Comparison of ENCODE assay signal across 28 cellular contexts in the genomic region with DNA sequence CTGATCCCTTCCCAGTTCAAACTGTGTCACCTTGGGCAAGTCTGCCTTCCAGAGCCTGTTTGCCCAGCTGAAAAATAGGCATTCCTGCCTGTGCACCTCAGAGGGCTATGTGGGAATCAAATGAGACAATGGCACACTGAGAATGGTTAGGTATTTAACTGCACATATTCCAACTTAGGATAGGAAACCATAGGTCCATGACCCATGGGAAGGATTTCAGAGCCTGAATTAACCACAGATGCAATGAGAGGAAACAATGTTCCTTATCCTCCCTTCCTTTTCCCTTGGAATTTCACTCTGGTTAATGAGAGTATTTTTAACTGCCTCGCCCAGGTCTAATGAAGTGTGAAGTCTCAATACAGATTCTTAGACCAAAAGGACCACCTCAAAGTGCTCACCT. TPM values are rescaled to one million over a fixed set of nuclear protein-coding genes. Genes with fewer than 3 reads are reported as not detected.
DNase-seq lines count a peak whose midpoint lies in the region; ATAC-seq and TF ChIP-seq lines count a peak whose summit lies in the region.
"Had no signal": no experiment of that assay in that cellular context is flagged by ENCODE, and none has a peak within 500 bp of the region (broad histone marks: within the 10 kb centered on the region; RNA-seq: fewer than 3 reads in every experiment).

No MANE protein-coding gene starts in this region.

- no peaks in the 10 kb centered on the region for H3K27me3 Mint-ChIP-seq in CD4-positive, alpha-beta T cell
- no peaks in the 10 kb centered on the region for H3K27me3 Mint-ChIP-seq in immature natural killer cell (ENCODE audit: low read depth in 3 of 3)
- H3K27me3 Mint-ChIP-seq in natural killer cell treated with Interleukin-12 subunit alpha and Interleukin-12 subunit beta and Interleukin-15 and Interleukin-18, amount 100 ng/mL, for 72 hours: no peaks in the 10 kb centered on the region
- H3K27me3 Mint-ChIP-seq: IgD-negative memory B cell had no signal

- H3K36me3 ChIP-seq in Loucy (ENCODE audit: insufficient read depth, low read length): peaks cover 15% of the 10 kb centered on the region; the same call in 1 of the 2 replicates

- no peak for TF ChIP-seq CTCF in CD4-positive, alpha-beta T cell (IDR thresholded peaks at IDR 0.05)
- TF ChIP-seq CTCF in Loucy (conservative IDR thresholded peaks at IDR 0.05; ENCODE audit: low read length): no peak

- peak overlapping the region; percentile 23 for H3K4me2 ChIP-seq in Loucy (ENCODE audit: low read depth, low read length, poor library complexity, severe bottlenecking)
- H3K4me2 ChIP-seq: KMS-11, PC-9 had no signal

- no peaks in the 10 kb centered on the region for H3K27me3 ChIP-seq in CD4-positive, alpha-beta T cell (ENCODE audit: control insufficient read depth, insufficient read depth, low read length)
- H3K27me3 ChIP-seq in Loucy (ENCODE audit: insufficient read depth, low read length, poor library complexity, severe bottlenecking): no peaks in the 10 kb centered on the region
- H3K27me3 ChIP-seq: SJSA1 had no signal

- peaks cover 41% of the 10 kb centered on the region for H3K4me1 Mint-ChIP-seq in CD4-positive, alpha-beta T cell (ENCODE audit: low read depth)
- H3K4me1 Mint-ChIP-seq in immature natural killer cell: peaks cover 57 to 84% of the 10 kb centered on the region in 2 donors
- peaks cover 40 to 49% of the 10 kb centered on the region in 2 donors for H3K4me1 Mint-ChIP-seq in natural killer cell treated with Interleukin-12 subunit alpha and Interleukin-12 subunit beta and Interleukin-15 and Interleukin-18, amount 100 ng/mL, for 72 hours (ENCODE audit: low read depth in 2 of 2)

- no peak overlapping the region for H3K9ac ChIP-seq in Loucy (ENCODE audit: low read depth, low read length, poor library complexity, severe bottlenecking)
- H3K9ac ChIP-seq: KMS-11 had no signal

- ATAC-seq in CD4-positive, alpha-beta T cell (ENCODE audit: poor library complexity): no peak
- no peak for ATAC-seq in natural killer cell treated with Interleukin-12 subunit alpha and Interleukin-12 subunit beta and Interleukin-15 and Interleukin-18, amount 100 ng/mL, for 72 hours
- no peak for ATAC-seq in GM18907 (IDR thresholded peaks at IDR 0.05; ENCODE audit: unreplicated experiment)
- ATAC-seq: GM12878, Right ventricle myocardium inferior had no signal

- POLR2A ChIA-PET in CD4-positive, alpha-beta T cell (lab: Charles Lee): no interaction called here

- peaks cover 77% of the 10 kb centered on the region for H3K36me3 Mint-ChIP-seq in CD4-positive, alpha-beta T cell (ENCODE audit: low read depth)
- peaks cover 16 to 63% (median 36%) of the 10 kb centered on the region in 3 donors for H3K36me3 Mint-ChIP-seq in immature natural killer cell
- H3K36me3 Mint-ChIP-seq in natural killer cell treated with Interleukin-12 subunit alpha and Interleukin-12 subunit beta and Interleukin-15 and Interleukin-18, amount 100 ng/mL, for 72 hours: peaks cover 20% of the 10 kb centered on the region

- no peak overlapping the region for H3K27ac ChIP-seq in CD4-positive, alpha-beta T cell (ENCODE audit: low read depth, low read length)
- H3K27ac ChIP-seq: HL-60, KMS-11, PC-9, SJSA1 had no signal

- no peaks in the 10 kb centered on the region for H4K20me1 ChIP-seq in Loucy (ENCODE audit: insufficient read depth, low read length, poor library complexity, severe bottlenecking)

- H3K27ac Mint-ChIP-seq in CD4-positive, alpha-beta T cell: peak overlapping the region; percentile 38
- peak overlapping the region; percentile 58 to 92 (median 75) for H3K27ac Mint-ChIP-seq in immature natural killer cell
- peak overlapping the region; percentile 49 to 66 for H3K27ac Mint-ChIP-seq in natural killer cell treated with Interleukin-12 subunit alpha and Interleukin-12 subunit beta and Interleukin-15 and Interleukin-18, amount 100 ng/mL, for 72 hours
- H3K27ac Mint-ChIP-seq: IgD-negative memory B cell had no signal

- no peaks in the 10 kb centered on the region for H3F3A ChIP-seq in Loucy (ENCODE audit: low read depth)

- no peaks in the 10 kb centered on the region for H3K9me3 ChIP-seq in CD4-positive, alpha-beta T cell (ENCODE audit: control insufficient read depth, low read length)
- H3K9me3 ChIP-seq in Loucy (ENCODE audit: insufficient read depth, low read depth, low read length): no peaks in the 10 kb centered on the region
- H3K9me3 ChIP-seq: SJSA1 had no signal

- no peak overlapping the region for H3K4me3 Mint-ChIP-seq in CD4-positive, alpha-beta T cell
- peak overlapping the region in 1 of 5 donors; percentile 52 for H3K4me3 Mint-ChIP-seq in immature natural killer cell
- no peak overlapping the region for H3K4me3 Mint-ChIP-seq in natural killer cell treated with Interleukin-12 subunit alpha and Interleukin-12 subunit beta and Interleukin-15 and Interleukin-18, amount 100 ng/mL, for 72 hours
- H3K4me3 Mint-ChIP-seq: IgD-negative memory B cell had no signal

- no peaks in the 10 kb centered on the region for H3K9me3 Mint-ChIP-seq in CD4-positive, alpha-beta T cell
- no peaks in the 10 kb centered on the region for H3K9me3 Mint-ChIP-seq in immature natural killer cell
- H3K9me3 Mint-ChIP-seq in natural killer cell treated with Interleukin-12 subunit alpha and Interleukin-12 subunit beta and Interleukin-15 and Interleukin-18, amount 100 ng/mL, for 72 hours: no peaks in the 10 kb centered on the region

- no peak overlapping the region for H3K4me3 ChIP-seq in Loucy (ENCODE audit: low read length, poor library complexity, severe bottlenecking)
- H3K4me3 ChIP-seq: GM12878, PC-9, SJSA1 had no signal

- CTCF ChIA-PET in CD4-positive, alpha-beta T cell (lab: Charles Lee): no interaction called here

- H2AFZ ChIP-seq in Loucy (ENCODE audit: low read length): no peak overlapping the region
- H2AFZ ChIP-seq: PC-9 had no signal

- intact Hi-C loops in CD4-positive, alpha-beta T cell (cut with DNase I, micrococcal nuclease): no loop called here

- DNase-seq in CD4-positive, alpha-beta T cell: no peak
- DNase-seq in immature natural killer cell (no peak), SHP77 treated with DMSO at 0.1 percent for 48 hours (lab: John Stamatoyannopoulos, UW) (no peak), NOMO-1 treated with dmso at 0.1 percent for 144 hours (lab: John Stamatoyannopoulos, UW; ENCODE audit: unreplicated experiment) (no peak)
- no peak for DNase-seq in natural killer cell treated with Interleukin-12 subunit alpha and Interleukin-12 subunit beta and Interleukin-15 and Interleukin-18, amount 100 ng/mL, for 72 hours (ENCODE audit: low spot score)
- no peak for DNase-seq in effector CD4-positive, alpha-beta T cell
- DNase-seq: COR-L47; EL; GDM1; NCI-H1092; NCI-H1436; NCI-H187 treated with DMSO at 0.1 percent for 48 hours; NCI-H2171 treated with DMSO at 0.1 percent for 48 hours; NCI-H345; NCI-H524; NCI-H748 treated with DMSO at 0.1 percent for 48 hours; NK-92 treated with Interleukin-12 subunit alpha and Interleukin-12 subunit beta, amount 100 ng/mL, for 24 hours; PC-9 had no signal

- no peaks in the 10 kb centered on the region for H3K9me2 ChIP-seq in Loucy (replicated peaks; ENCODE audit: low read depth, low read length)

- H3K79me2 ChIP-seq in Loucy (ENCODE audit: insufficient read depth, low read length): peaks cover 16% of the 10 kb centered on the region; the same call in 1 of the 2 replicates

- H3K4me1 ChIP-seq in Loucy (ENCODE audit: insufficient read depth, low read length, poor library complexity, severe bottlenecking): peaks cover 36% of the 10 kb centered on the region
- H3K4me1 ChIP-seq: SJSA1 had no signal

RNA-seq across cellular contexts. Expression of a gene that starts 12.7 kb away (rescaled TPM):
- 1 to 10 TPM; 7.9 to 8.1 TPM for total RNA-seq in CD4-positive, alpha-beta T cell
- 10 to 100 TPM; 35.6 to 65.0 (median 37.9) TPM for polyA plus RNA-seq in immature natural killer cell
- total RNA-seq in natural killer cell treated with Interleukin-12 subunit alpha and Interleukin-12 subunit beta and Interleukin-15 and Interleukin-18, amount 100 ng/mL, for 72 hours: 10 to 100 TPM; 14.2 to 20.0 TPM

RNA-seq across cellular contexts. Expression of a gene that starts 36.4 kb away (rescaled TPM):
- total RNA-seq in CD4-positive, alpha-beta T cell: not detected
- polyA plus RNA-seq in immature natural killer cell: not detected
- total RNA-seq in natural killer cell treated with Interleukin-12 subunit alpha and Interleukin-12 subunit beta and Interleukin-15 and Interleukin-18, amount 100 ng/mL, for 72 hours: not detected
- total RNA-seq: A172, GM12878, H4 had no signal
- polyA plus RNA-seq: GM12878, IgD-negative memory B cell had no signal
